ENCODE assay signal across 1 cellular context in the genomic region with DNA sequence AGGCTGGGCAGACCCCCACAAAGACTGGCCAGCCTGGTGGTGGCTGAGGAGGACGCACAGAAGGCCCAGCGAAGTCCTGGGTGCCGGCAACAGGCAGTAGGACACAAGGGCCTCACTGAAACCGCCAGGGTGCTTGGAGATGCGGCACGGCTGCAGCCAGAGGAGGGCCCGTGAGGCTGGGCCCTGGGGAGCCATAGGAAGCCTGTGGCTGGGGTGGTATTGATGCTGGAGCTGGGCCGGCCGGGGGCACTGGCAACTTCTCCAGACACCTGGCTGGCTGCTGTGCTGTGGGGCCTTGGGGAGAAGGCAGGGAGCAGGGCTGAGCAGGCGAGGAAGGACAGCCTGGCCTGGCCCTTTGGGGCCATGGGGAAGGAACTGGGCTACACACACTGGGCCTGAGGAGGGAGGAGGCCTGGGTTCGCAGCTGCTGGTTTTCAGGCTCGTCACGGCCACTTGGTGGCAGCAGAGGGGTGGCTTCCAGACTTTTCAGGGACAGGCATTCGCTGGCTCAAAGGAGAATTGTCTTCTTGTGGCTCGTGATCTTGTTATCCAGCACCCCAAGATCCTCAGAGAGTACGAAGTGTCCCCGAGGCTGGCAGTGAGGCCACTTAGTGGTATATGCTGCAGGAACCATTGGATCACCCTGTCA.
TF ChIP-seq lines count a peak whose summit lies in the region.

No MANE protein-coding gene starts in this region.

TF ChIP-seq in WTC11, 78 proteins besides CTCF, POLR2A, EP300 and RAD21 (continued from another document):
- TF ChIP-seq RELA (CRISPR knock-in tag; IDR thresholded peaks at IDR 0.05; ENCODE audit: borderline replicate concordance) = no peak
